Comparison of ENCODE assay signal across 8 cellular contexts in genomic region chr1:11650331-11650991, GRCh38. TPM values are rescaled to one million over a fixed set of nuclear protein-coding genes. Genes with fewer than 3 reads are reported as not detected.
DNase-seq lines count a peak whose midpoint lies in the region; ATAC-seq and TF ChIP-seq lines count a peak whose summit lies in the region.

No MANE protein-coding gene starts in this region.

- H3K27me3 ChIP-seq in right atrium auricular region, result no peaks in the 10 kb centered on the region

- peaks cover 2% of the 10 kb centered on the region for H3K27me3 Mint-ChIP-seq in activated naive CD8-positive, alpha-beta T cell treated with anti-CD3 and anti-CD28 coated beads, Interleukin-2, amount 50 U/mL, for 24 hours

- peaks cover 0 to 44% of the 10 kb centered on the region in 2 donors for H3K4me1 ChIP-seq in right atrium auricular region

- H3K9me3 ChIP-seq in right atrium auricular region, result no peaks in the 10 kb centered on the region

- no peaks in the 10 kb centered on the region for H3K9me3 Mint-ChIP-seq in activated naive CD8-positive, alpha-beta T cell treated with anti-CD3 and anti-CD28 coated beads, Interleukin-2, amount 50 U/mL, for 24 hours

- no peaks in the 10 kb centered on the region for H3K36me3 Mint-ChIP-seq in activated naive CD8-positive, alpha-beta T cell treated with anti-CD3 and anti-CD28 coated beads, Interleukin-2, amount 50 U/mL, for 24 hours (ENCODE audit: low read depth)

- peak overlapping the region; percentile 70 for H3K4me3 Mint-ChIP-seq in activated naive CD8-positive, alpha-beta T cell treated with anti-CD3 and anti-CD28 coated beads, Interleukin-2, amount 50 U/mL, for 24 hours

- TF ChIP-seq CTCF in right atrium auricular region (IDR thresholded peaks at IDR 0.05) (peak; percentile 65 to 88), retinal pigment epithelial cell (conservative IDR thresholded peaks at IDR 0.05; ENCODE audit: low read depth, low read length) (peak; percentile 70)

- peak; percentile 79 for TF ChIP-seq RAD21 in Ishikawa (IDR thresholded peaks at IDR 0.05; ENCODE audit: low read depth)

- H3K27ac ChIP-seq in right atrium auricular region, result no peak overlapping the region

- H3K36me3 ChIP-seq in right atrium auricular region, result no peaks in the 10 kb centered on the region

- peak; percentile 79 for ATAC-seq in activated naive CD8-positive, alpha-beta T cell treated with anti-CD3 and anti-CD28 coated beads, Interleukin-2, amount 50 U/mL, for 24 hours
- no peak for ATAC-seq in GM21528 (IDR thresholded peaks at IDR 0.05; ENCODE audit: low FRiP score, unreplicated experiment)
- ATAC-seq in HG02678 (IDR thresholded peaks at IDR 0.05; ENCODE audit: unreplicated experiment), result no peak

- peak overlapping the region; percentile 69 for H3K27ac Mint-ChIP-seq in activated naive CD8-positive, alpha-beta T cell treated with anti-CD3 and anti-CD28 coated beads, Interleukin-2, amount 50 U/mL, for 24 hours

- peak; percentile 43; the same call in 1 of the 2 replicates for TF ChIP-seq EP300 in Ishikawa (IDR thresholded peaks at IDR 0.05; ENCODE audit: borderline replicate concordance)

- peaks cover 21% of the 10 kb centered on the region for H3K4me1 Mint-ChIP-seq in activated naive CD8-positive, alpha-beta T cell treated with anti-CD3 and anti-CD28 coated beads, Interleukin-2, amount 50 U/mL, for 24 hours

- peak overlapping the region in 1 of 2 donors; percentile 14 for H3K4me3 ChIP-seq in right atrium auricular region
- no peak overlapping the region for H3K4me3 ChIP-seq in retinal pigment epithelial cell (ENCODE audit: low read length)

- peak; percentile 16 for DNase-seq in COLO829 (ENCODE audit: low spot score)
- peak; percentile 65 to 87 (median 69) for DNase-seq in T-helper 1 cell
- peak; percentile 88 for DNase-seq in activated naive CD8-positive, alpha-beta T cell treated with anti-CD3 and anti-CD28 coated beads, Interleukin-2, amount 50 U/mL, for 24 hours
- peak; percentile 75 for DNase-seq in right atrium auricular region (ENCODE audit: low spot score)
- DNase-seq in retinal pigment epithelial cell (ENCODE audit: low read depth), result peak; percentile 35

TF ChIP-seq in Ishikawa, 13 proteins besides CTCF, POLR2A, EP300 and RAD21:
- TF ChIP-seq TAF1 (IDR thresholded peaks at IDR 0.05; ENCODE audit: low read depth) (no peak), MAX (IDR thresholded peaks at IDR 0.05) (peak; percentile 74), TCF12 (IDR thresholded peaks at IDR 0.05; ENCODE audit: low read depth) (peak; percentile 73), REST (IDR thresholded peaks at IDR 0.05; ENCODE audit: low read depth) (no peak), EGR1 (IDR thresholded peaks at IDR 0.05) (no peak), ZBTB7A (IDR thresholded peaks at IDR 0.05; ENCODE audit: low read depth) (no peak), CEBPB (IDR thresholded peaks at IDR 0.05) (no peak), USF1 (IDR thresholded peaks at IDR 0.05) (0 out of 2 replicates have a peak, but pooled peaks have one; percentile 22), NFIC (IDR thresholded peaks at IDR 0.05) (peak; percentile 87)

RNA-seq across cellular contexts. Expression of gene FBXO2, which starts 3.8 kb away (rescaled TPM):
- 10 to 100 TPM in 1 of 2 donors, 1 to 10 TPM in 1; 2.5 to 16.7 TPM for total RNA-seq in right atrium auricular region

RNA-seq across cellular contexts. Expression of gene FBXO44, which starts 4.2 kb away (rescaled TPM):
- total RNA-seq in right atrium auricular region, result 10 to 100 TPM; 15.5 to 20.5 TPM

RNA-seq across cellular contexts. Expression of gene FBXO6, which starts 13.5 kb away (rescaled TPM):
- total RNA-seq in right atrium auricular region, result 10 to 100 TPM in 1 of 2 donors, 1 to 10 TPM in 1; 8.0 to 10.8 TPM

RNA-seq across cellular contexts. Expression of gene MAD2L2, which starts 30.5 kb away (rescaled TPM):
- total RNA-seq in right atrium auricular region, result 10 to 100 TPM; 18.7 to 31.1 TPM

RNA-seq across cellular contexts. Expression of gene DRAXIN, which starts 41.0 kb away (rescaled TPM):
- not detected for total RNA-seq in right atrium auricular region

Comparison
In these comparisons a context has a peak if more than half of its experiments do, and no peak if none do; other contexts are left out.
1. DNase-seq: peak in every context shown above with its lines; median percentile 88 in activated naive CD8-positive, alpha-beta T cell treated with anti-CD3 and anti-CD28 coated beads, Interleukin-2, amount 50 U/mL, for 24 hours; 75 in right atrium auricular region; 69 in T-helper 1 cell; 35 in retinal pigment epithelial cell; 16 in COLO829.